Comparison of ENCODE assay signal across 8 cellular contexts in genomic region chr14:68232643-68233055, GRCh38.
A peak's percentile ranks its signal among the peaks of the same experiment; 100 is the strongest.
DNase-seq lines count a peak whose midpoint lies in the region; ATAC-seq, FAIRE-seq and TF ChIP-seq lines count a peak whose summit lies in the region.

No MANE protein-coding gene starts in this region.

- H3K9me3 ChIP-seq in HUES48 (ENCODE audit: control insufficient read depth, insufficient read depth, low read length) (no peaks in the 10 kb centered on the region), K562 (replicated peaks; ENCODE audit: control insufficient read depth, insufficient read depth, low read depth, low read length) (no peaks in the 10 kb centered on the region), right lobe of liver (no peaks in the 10 kb centered on the region), upper lobe of left lung (no peaks in the 10 kb centered on the region)

- BruUV-seq in K562 (replicated peaks; lab: Mats Ljungman, UMichigan): no TSS peak

- H3K4me3 ChIP-seq in HUES48 (ENCODE audit: low read depth, low read length) (no peak overlapping the region), K562 (no peak overlapping the region), right lobe of liver (no peak overlapping the region), upper lobe of left lung (no peak overlapping the region)

- POLR2A ChIA-PET in K562 (lab: Yijun Ruan, JAX): interaction anchor here (0.6 to 1.9 kb wide), 3 partner anchors 9 to 707 kb away, joined by 3 to 6 read pairs (median 3); no protein-coding TSS in a partner anchor

- intact Hi-C loops in K562 (cut with micrococcal nuclease) (no loop called here), right lobe of liver (cut with DNase I) (no loop called here)

- TF ChIP-seq POLR2A in K562 (conservative IDR thresholded peaks at IDR 0.05): no peak
- no peak for TF ChIP-seq POLR2A in right lobe of liver (IDR thresholded peaks at IDR 0.05)
- TF ChIP-seq POLR2A in upper lobe of left lung (IDR thresholded peaks at IDR 0.05): no peak

- CTCF ChIA-PET in K562 (lab: Yijun Ruan, JAX; ENCODE audit: low intra/inter-chr PET ratio): no interaction called here

- H3K9ac ChIP-seq in HUES48 (ENCODE audit: low read depth, low read length): no peak overlapping the region
- no peak overlapping the region for H3K9ac ChIP-seq in K562 (ENCODE audit: insufficient read depth in 1 of 2, low read depth in 2 of 2, low read length in 2 of 2)

- FAIRE-seq in K562 (lab: Jason Lieb, UNC): no peak

- no peaks in the 10 kb centered on the region for H4K20me1 ChIP-seq in K562 (replicated peaks; ENCODE audit: control insufficient read depth, insufficient read depth, low read length)

- H3K4me1 ChIP-seq in HUES48 (ENCODE audit: control insufficient read depth, insufficient read depth, low read length): peaks cover 35% of the 10 kb centered on the region
- H3K4me1 ChIP-seq in K562 (replicated peaks in 1 of 2; ENCODE audit: control insufficient read depth in 2 of 2, insufficient read depth in 2 of 2, low read length in 2 of 2): peaks cover 0 to 4% of the 10 kb centered on the region in 2 experiments; a peak in 1 of 5 replicates
- H3K4me1 ChIP-seq in right lobe of liver: peaks cover 0 to 64% (median 14%) of the 10 kb centered on the region in 4 donors
- peaks cover 26 to 34% (median 30%) of the 10 kb centered on the region in 4 donors for H3K4me1 ChIP-seq in upper lobe of left lung

- TF ChIP-seq CTCF in GM10266 (IDR thresholded peaks at IDR 0.05; ENCODE audit: control insufficient read depth, insufficient read depth, low read depth, missing control alignments): no peak
- TF ChIP-seq CTCF in K562 (IDR thresholded peaks at IDR 0.05 in 2 of 3, conservative IDR thresholded peaks at IDR 0.05 in 1 of 3; ENCODE audit: insufficient read depth in 2 of 3, low read depth in 1 of 3, low read length in 3 of 3): no peak
- no peak for TF ChIP-seq CTCF in right lobe of liver (IDR thresholded peaks at IDR 0.05)
- TF ChIP-seq CTCF in upper lobe of left lung (IDR thresholded peaks at IDR 0.05): no peak

- no peaks in the 10 kb centered on the region for H3K79me2 ChIP-seq in K562 (ENCODE audit: control insufficient read depth, insufficient read depth, low read length)

- H3K27me3 ChIP-seq in HUES48 (ENCODE audit: control insufficient read depth, insufficient read depth, low read length): no peaks in the 10 kb centered on the region
- no peaks in the 10 kb centered on the region for H3K27me3 ChIP-seq in K562 (ENCODE audit: control insufficient read depth in 2 of 2, insufficient read depth in 2 of 2, low read length in 2 of 2)
- no peaks in the 10 kb centered on the region for H3K27me3 ChIP-seq in right lobe of liver
- H3K27me3 ChIP-seq in upper lobe of left lung: no peaks in the 10 kb centered on the region

- no peaks in the 10 kb centered on the region for H3K9me1 ChIP-seq in K562 (ENCODE audit: control insufficient read depth, insufficient read depth, low read length)

- peak overlapping the region; percentile 96 for H3K27ac ChIP-seq in HUES48 (ENCODE audit: low read depth, low read length)
- no peak overlapping the region for H3K27ac ChIP-seq in K562 (ENCODE audit: extremely low read depth, low read depth, low read length)
- peak overlapping the region; percentile 80 to 93 (median 84) for H3K27ac ChIP-seq in right lobe of liver
- peak overlapping the region; percentile 19 to 72 (median 40) for H3K27ac ChIP-seq in upper lobe of left lung

- 45% methylated on average over 1 of the region's 1 CpG for WGBS in K562 (ENCODE audit: insufficient coverage, low coverage, missing lambda C conversion rate)
- WGBS in right lobe of liver (ENCODE audit: insufficient coverage, low coverage, low lambda C conversion rate, missing lambda C conversion rate): 19% methylated on average over 1 of the region's 1 CpG
- 11 to 36% methylated on average over 1 of the region's 1 CpG for WGBS in upper lobe of left lung, 2 donors

- ATAC-seq in GM21619 (IDR thresholded peaks at IDR 0.05; ENCODE audit: unreplicated experiment): peak; percentile 71
- ATAC-seq in K562: no peak
- ATAC-seq in right lobe of liver: peak; percentile 83 to 94 (median 90)
- peak; percentile 85 to 89 for ATAC-seq in upper lobe of left lung (ENCODE audit: low FRiP score in 2 of 2)

- in situ Hi-C loops in K562 (cut with MboI): no loop called here

- DNase-seq in GM10266 (ENCODE audit: extremely low spot score) (peak; percentile 62), K562 (ENCODE audit: extremely low read depth in 1 of 4, low spot score in 3 of 4) (peak in 1 of 4 experiments; percentile 41), right lobe of liver (peak in 2 of 3 donors; percentile 22 to 75), upper lobe of left lung (peak in 1 of 2 donors; percentile 66), GM19238 (ENCODE audit: insufficient read length, low spot score) (no peak), NCI-H748 (lab: John Stamatoyannopoulos, UW; ENCODE audit: unreplicated experiment) (no peak)

- H3K36me3 ChIP-seq in HUES48 (ENCODE audit: control insufficient read depth, insufficient read depth, low read length) (no peaks in the 10 kb centered on the region), K562 (ENCODE audit: control insufficient read depth, insufficient read depth, low read length) (no peaks in the 10 kb centered on the region), right lobe of liver (no peaks in the 10 kb centered on the region), upper lobe of left lung (no peaks in the 10 kb centered on the region)

- no peak overlapping the region for H2AFZ ChIP-seq in K562 (ENCODE audit: low read depth, low read length)

- TF ChIP-seq RAD21 in K562 (CRISPR knock-in tag; conservative IDR thresholded peaks at IDR 0.05 in 1 of 2, IDR thresholded peaks at IDR 0.05 in 1 of 2): no peak

- TF ChIP-seq EP300 in K562 (IDR thresholded peaks at IDR 0.05; ENCODE audit: low read length) (no peak), upper lobe of left lung (IDR thresholded peaks at IDR 0.05) (peak in 1 of 4 donors; percentile 60)

- no peak overlapping the region for H3K4me2 ChIP-seq in K562 (ENCODE audit: insufficient read depth, low read length)

TF ChIP-seq in K562, 482 proteins besides CTCF, POLR2A, EP300 and RAD21 (continues in another document):
- TF ChIP-seq TBL1XR1 (IDR thresholded peaks at IDR 0.05; ENCODE audit: low read length in 2 of 2): no peak
- no peak for TF ChIP-seq EP400 (IDR thresholded peaks at IDR 0.05)
- TF ChIP-seq, protein P1, sequence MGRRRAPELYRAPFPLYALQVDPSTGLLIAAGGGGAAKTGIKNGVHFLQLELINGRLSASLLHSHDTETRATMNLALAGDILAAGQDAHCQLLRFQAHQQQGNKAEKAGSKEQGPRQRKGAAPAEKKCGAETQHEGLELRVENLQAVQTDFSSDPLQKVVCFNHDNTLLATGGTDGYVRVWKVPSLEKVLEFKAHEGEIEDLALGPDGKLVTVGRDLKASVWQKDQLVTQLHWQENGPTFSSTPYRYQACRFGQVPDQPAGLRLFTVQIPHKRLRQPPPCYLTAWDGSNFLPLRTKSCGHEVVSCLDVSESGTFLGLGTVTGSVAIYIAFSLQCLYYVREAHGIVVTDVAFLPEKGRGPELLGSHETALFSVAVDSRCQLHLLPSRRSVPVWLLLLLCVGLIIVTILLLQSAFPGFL (CRISPR knock-in tag; IDR thresholded peaks at IDR 0.05): no peak
- TF ChIP-seq NFE2L1 (tag; IDR thresholded peaks at IDR 0.05; ENCODE audit: borderline replicate concordance, low read depth): no peak
- peak in 1 of 2 experiments; percentile 57; a peak in 1 of 4 replicates for TF ChIP-seq ARNT (IDR thresholded peaks at IDR 0.05)
- TF ChIP-seq NFE2 (IDR thresholded peaks at IDR 0.05; ENCODE audit: low read depth): no peak
- TF ChIP-seq ZBTB7A (IDR thresholded peaks at IDR 0.05; ENCODE audit: borderline replicate concordance, control insufficient read depth, low read depth, low read length): no peak
- peak; percentile 85 for TF ChIP-seq MEIS2 (IDR thresholded peaks at IDR 0.05; ENCODE audit: partially characterized antibody)
- no peak for TF ChIP-seq ELF4 (CRISPR knock-in tag; IDR thresholded peaks at IDR 0.05)
- no peak for TF ChIP-seq ZNF551 (CRISPR knock-in tag; IDR thresholded peaks at IDR 0.05)
- no peak for TF ChIP-seq ZNF282 (CRISPR knock-in tag; IDR thresholded peaks at IDR 0.05)
- TF ChIP-seq JUND (IDR thresholded peaks at IDR 0.05; ENCODE audit: borderline replicate concordance, low read depth, low read length): peak; percentile 55; the same call in 1 of the 2 replicates
- peak; percentile 39; the same call in 1 of the 3 replicates for TF ChIP-seq JUND (tag; IDR thresholded peaks at IDR 0.05; ENCODE audit: borderline replicate concordance, low read depth, low read length)
- 0 out of 2 replicates have a peak, but pooled peaks have one; percentile 29 for TF ChIP-seq JUN (IDR thresholded peaks at IDR 0.05; ENCODE audit: borderline replicate concordance, low read depth, low read length)
- TF ChIP-seq JUN (CRISPR knock-in tag; IDR thresholded peaks at IDR 0.05; ENCODE audit: borderline replicate concordance): no peak
- no peak for TF ChIP-seq SMC3 (conservative IDR thresholded peaks at IDR 0.05; ENCODE audit: insufficient read depth, low read depth, low read length)
- no peak for TF ChIP-seq ZNF79 (CRISPR knock-in tag; IDR thresholded peaks at IDR 0.05; ENCODE audit: low read depth)
- TF ChIP-seq LEF1 (IDR thresholded peaks at IDR 0.05): no peak
- TF ChIP-seq NFIC (IDR thresholded peaks at IDR 0.05): peak; percentile 36; the same call in 1 of the 2 replicates
- TF ChIP-seq ARHGAP35 (IDR thresholded peaks at IDR 0.05; ENCODE audit: partially characterized antibody): no peak
- TF ChIP-seq NR2C2 (CRISPR knock-in tag; IDR thresholded peaks at IDR 0.05): no peak
- peak; percentile 54; the same call in 1 of the 2 replicates for TF ChIP-seq NR2C2 (tag; IDR thresholded peaks at IDR 0.05)
- TF ChIP-seq, protein P2, sequence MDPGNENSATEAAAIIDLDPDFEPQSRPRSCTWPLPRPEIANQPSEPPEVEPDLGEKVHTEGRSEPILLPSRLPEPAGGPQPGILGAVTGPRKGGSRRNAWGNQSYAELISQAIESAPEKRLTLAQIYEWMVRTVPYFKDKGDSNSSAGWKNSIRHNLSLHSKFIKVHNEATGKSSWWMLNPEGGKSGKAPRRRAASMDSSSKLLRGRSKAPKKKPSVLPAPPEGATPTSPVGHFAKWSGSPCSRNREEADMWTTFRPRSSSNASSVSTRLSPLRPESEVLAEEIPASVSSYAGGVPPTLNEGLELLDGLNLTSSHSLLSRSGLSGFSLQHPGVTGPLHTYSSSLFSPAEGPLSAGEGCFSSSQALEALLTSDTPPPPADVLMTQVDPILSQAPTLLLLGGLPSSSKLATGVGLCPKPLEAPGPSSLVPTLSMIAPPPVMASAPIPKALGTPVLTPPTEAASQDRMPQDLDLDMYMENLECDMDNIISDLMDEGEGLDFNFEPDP (CRISPR knock-in tag; IDR thresholded peaks at IDR 0.05): no peak
- no peak for TF ChIP-seq NFYB (IDR thresholded peaks at IDR 0.05; ENCODE audit: extremely low read depth, insufficient read length)
- no peak for TF ChIP-seq ZBTB17 (CRISPR knock-in tag; IDR thresholded peaks at IDR 0.05)
- TF ChIP-seq XRCC5 (IDR thresholded peaks at IDR 0.05; ENCODE audit: low read depth, low read length): no peak
- no peak for TF ChIP-seq ZNF324 (CRISPR knock-in tag; IDR thresholded peaks at IDR 0.05)

Comparison
In these comparisons a context has a peak if more than half of its experiments do, and no peak if none do; other contexts are left out.
1. DNase-seq: peak in GM10266 (single experiment) and right lobe of liver (2 of 3); none in GM19238 (single experiment) and NCI-H748 (single experiment).